ENCODE assay signal across 8 cellular contexts in genomic region chr2:200810967-200811335, GRCh38. TPM values are rescaled to one million over a fixed set of nuclear protein-coding genes. Genes with fewer than 3 reads are reported as not detected.
A peak's percentile ranks its signal among the peaks of the same experiment; 100 is the strongest.
DNase-seq lines count a peak whose midpoint lies in the region; ATAC-seq and TF ChIP-seq lines count a peak whose summit lies in the region.

No MANE protein-coding gene starts in this region.

- peaks cover 31% of the 10 kb centered on the region for H3K36me3 Mint-ChIP-seq in activated CD8-positive, alpha-beta memory T cell treated with anti-CD3 and anti-CD28 coated beads, Interleukin-2, amount 10 ng/mL, durations not matched to agents 7 days and 5 days

- H3K27me3 Mint-ChIP-seq in activated CD8-positive, alpha-beta memory T cell treated with anti-CD3 and anti-CD28 coated beads, Interleukin-2, amount 10 ng/mL, durations not matched to agents 7 days and 5 days, result no peaks in the 10 kb centered on the region

- DNase-seq in activated CD8-positive, alpha-beta memory T cell treated with anti-CD3 and anti-CD28 coated beads, Interleukin-2, amount 10 ng/mL, durations not matched to agents 7 days and 5 days, result no peak
- DNase-seq in activated CD8-positive, alpha-beta memory T cell treated with anti-CD3 and anti-CD28 coated beads, Interleukin-2, amount 50 U/mL, for 4 hours, result no peak
- no peak for DNase-seq in ascending aorta (ENCODE audit: low spot score in 2 of 2)
- no peak for DNase-seq in left lung
- no peak for DNase-seq in activated CD8-positive, alpha-beta memory T cell treated with anti-CD3 and anti-CD28 coated beads, Interleukin-2, amount 50 U/mL, for 48 hours
- no peak for DNase-seq in A172 (ENCODE audit: low spot score)
- DNase-seq in NCI-H1436 treated with DMSO at 0.1 percent for 48 hours (lab: John Stamatoyannopoulos, UW), result no peak

- intact Hi-C loops in ascending aorta (cut with DNase I), result loop anchor here (1.0 to 10.0 kb wide), 5 partner anchors 23 to 226 kb away; partner anchors contain the start of genes AOX1, CLK1, NIF3L1 and PPIL3
- intact Hi-C loops in left lung (cut with DNase I), result loop anchor here in 1 of 2 donors (10.0 kb wide), 1 partner anchor 96 kb away; no protein-coding TSS in a partner anchor

- H3K9me3 Mint-ChIP-seq in activated CD8-positive, alpha-beta memory T cell treated with anti-CD3 and anti-CD28 coated beads, Interleukin-2, amount 10 ng/mL, durations not matched to agents 7 days and 5 days (ENCODE audit: low read depth), result no peaks in the 10 kb centered on the region

- TF ChIP-seq CTCF in ascending aorta (IDR thresholded peaks at IDR 0.05) (no peak), left lung (IDR thresholded peaks at IDR 0.05) (no peak)

- ATAC-seq in activated CD8-positive, alpha-beta memory T cell treated with anti-CD3 and anti-CD28 coated beads, Interleukin-2, amount 10 ng/mL, durations not matched to agents 7 days and 5 days, result no peak
- no peak for ATAC-seq in left lung

- H3K4me1 ChIP-seq in ascending aorta, result peaks cover 6 to 45% of the 10 kb centered on the region in 2 donors
- peaks cover 5 to 41% of the 10 kb centered on the region in 2 donors for H3K4me1 ChIP-seq in left lung
- H3K4me1 ChIP-seq in thymus (ENCODE audit: control insufficient read depth, insufficient read depth, low read length), result peaks cover 9% of the 10 kb centered on the region

- H3K27me3 ChIP-seq in ascending aorta (no peaks in the 10 kb centered on the region), left lung (no peaks in the 10 kb centered on the region), thymus (ENCODE audit: control insufficient read depth, insufficient read depth) (no peaks in the 10 kb centered on the region)

- H3K27ac Mint-ChIP-seq in activated CD8-positive, alpha-beta memory T cell treated with anti-CD3 and anti-CD28 coated beads, Interleukin-2, amount 10 ng/mL, durations not matched to agents 7 days and 5 days, result peak overlapping the region; percentile 98

- peaks cover 45% of the 10 kb centered on the region for H3K4me1 Mint-ChIP-seq in activated CD8-positive, alpha-beta memory T cell treated with anti-CD3 and anti-CD28 coated beads, Interleukin-2, amount 10 ng/mL, durations not matched to agents 7 days and 5 days

- H3K36me3 ChIP-seq in ascending aorta (peaks cover 19 to 25% of the 10 kb centered on the region in 2 donors), left lung (peaks cover 0 to 26% of the 10 kb centered on the region in 2 donors), thymus (ENCODE audit: control insufficient read depth, insufficient read depth) (peaks cover 14% of the 10 kb centered on the region)

- 16% methylated on average over 13 of the region's 13 CpGs for WGBS in thymus

- peak overlapping the region; percentile 98 for H3K27ac ChIP-seq in ascending aorta
- peak overlapping the region; percentile 98 to 100 for H3K27ac ChIP-seq in left lung
- H3K27ac ChIP-seq in thymus (ENCODE audit: low read depth), result peak overlapping the region; percentile 86

- H3K9me3 ChIP-seq in ascending aorta, result no peaks in the 10 kb centered on the region
- no peaks in the 10 kb centered on the region for H3K9me3 ChIP-seq in left lung
- H3K9me3 ChIP-seq in thymus (ENCODE audit: control insufficient read depth), result no peaks in the 10 kb centered on the region

- peak overlapping the region; percentile 92 for H3K4me3 Mint-ChIP-seq in activated CD8-positive, alpha-beta memory T cell treated with anti-CD3 and anti-CD28 coated beads, Interleukin-2, amount 10 ng/mL, durations not matched to agents 7 days and 5 days

- peak overlapping the region; percentile 81 to 97 for H3K4me3 ChIP-seq in ascending aorta
- H3K4me3 ChIP-seq in left lung, result peak overlapping the region; percentile 94 to 98
- H3K4me3 ChIP-seq in thymus (ENCODE audit: low read length), result peak overlapping the region; percentile 94

- CTCF ChIA-PET in activated CD8-positive, alpha-beta memory T cell treated with anti-CD3 and anti-CD28 coated beads, Interleukin-2, amount 10 ng/mL, durations not matched to agents 7 days and 5 days (lab: Charles Lee), result interaction anchor here (1.6 kb wide), 1 partner anchor 98 kb away, joined by 8 read pairs; no protein-coding TSS in a partner anchor

RNA-seq across cellular contexts. Expression of gene BZW1, which starts 0.8 kb away (rescaled TPM):
- 100 to 1,000 TPM; 222 to 306 TPM for total RNA-seq in activated CD8-positive, alpha-beta memory T cell treated with anti-CD3 and anti-CD28 coated beads, Interleukin-2, amount 10 ng/mL, durations not matched to agents 7 days and 5 days
- total RNA-seq in ascending aorta (85.4 TPM), left lung (100 to 1,000 TPM; 211 TPM)
- polyA plus RNA-seq in thymus, result 119 TPM
- total RNA-seq in A172 (2014; rRNA removed; shearing (Covaris generic)), result 365 and 408 TPM in 2 replicates

RNA-seq across cellular contexts. Expression of gene CLK1, which starts 53.5 kb away (rescaled TPM):
- total RNA-seq in activated CD8-positive, alpha-beta memory T cell treated with anti-CD3 and anti-CD28 coated beads, Interleukin-2, amount 10 ng/mL, durations not matched to agents 7 days and 5 days, result 100 to 1,000 TPM; 129 to 130 TPM
- 43.5 TPM for total RNA-seq in ascending aorta
- total RNA-seq in left lung, result 10 to 100 TPM; 75.9 to 91.2 TPM
- 1,486 TPM for polyA plus RNA-seq in thymus
- total RNA-seq in A172 (2014; rRNA removed; shearing (Covaris generic)), result 47.7 and 51.7 TPM in 2 replicates
